Comparison of ENCODE assay signal across 14 cellular contexts in genomic region chr13:70723732-70724131, GRCh38.
DNase-seq lines count a peak whose midpoint lies in the region; ATAC-seq, FAIRE-seq and TF ChIP-seq lines count a peak whose summit lies in the region.
"Had no signal": no experiment of that assay in that cellular context is flagged by ENCODE, and none has a peak within 500 bp of the region (broad histone marks: within the 10 kb centered on the region; RNA-seq: fewer than 3 reads in every experiment).

No MANE protein-coding gene starts in this region.

- H3K36me3 ChIP-seq in H1 (ENCODE audit: control insufficient read depth in 2 of 4, insufficient read depth in 4 of 4, low read length in 3 of 4) = no peaks in the 10 kb centered on the region
- H3K36me3 ChIP-seq: BLaER1 treated with 17β-estradiol and CSF1 and Interleukin-3, amounts not matched to agents 10 nM and 100 nM; HAP-1 had no signal

- DNase-seq in ACHN (peak; percentile 25), HEK293T (ENCODE audit: extremely low spot score) (peak; percentile 33), NCI-H748 treated with DMSO at 0.1 percent for 48 hours (lab: John Stamatoyannopoulos, UW) (peak; percentile 31), H1 (ENCODE audit: low read depth in 1 of 2, low spot score in 2 of 2) (no peak), NCI-H510A treated with DMSO at 0.1 percent for 48 hours (lab: John Stamatoyannopoulos, UW) (no peak)
- DNase-seq: kidney glomerular epithelial cell; NCI-H2029; stimulated activated naive CD8-positive, alpha-beta T cell treated with anti-CD3 and anti-CD28 coated beads, Interleukin-15, amount 100 ng/mL, for 72 hours had no signal

- H2AFZ ChIP-seq in H1 (ENCODE audit: low read length) = no peak overlapping the region

- H3K27me3 ChIP-seq in H1 (replicated peaks in 1 of 4; ENCODE audit: control insufficient read depth in 3 of 4, extremely low read depth in 1 of 4, insufficient read depth in 3 of 4, low read length in 3 of 4) = no peaks in the 10 kb centered on the region
- H3K27me3 ChIP-seq: BLaER1 treated with 17β-estradiol and CSF1 and Interleukin-3, amounts not matched to agents 10 nM and 100 nM had no signal

- no peaks in the 10 kb centered on the region for H3K79me2 ChIP-seq in H1 (ENCODE audit: control insufficient read depth in 1 of 2, insufficient read depth in 2 of 2, low read length in 2 of 2)

- CTCF ChIA-PET in HEK293T (lab: Yijun Ruan, JAX) = no interaction called here
- CTCF ChIA-PET in H1 (lab: Charles Lee; ENCODE audit: partially characterized antibody) = interaction anchor here (0.8 to 1.1 kb wide), 2 partner anchors 9 to 11 kb away, joined by 3 to 4 read pairs; no protein-coding TSS in a partner anchor

- no peak overlapping the region for H3K4ac ChIP-seq in H1 (replicated peaks; ENCODE audit: insufficient read length, low read depth, low read length)

- H3K18ac ChIP-seq in H1 (ENCODE audit: extremely low read depth, low read length) = no peak overlapping the region

- no peak overlapping the region for H4K91ac ChIP-seq in H1 (replicated peaks; ENCODE audit: insufficient read length, low read length)

- WGBS in H1 (ENCODE audit: extremely low coverage in 1 of 2, insufficient coverage in 1 of 2, insufficient read length in 1 of 2, insufficient replicate concordance in 2 of 2, low coverage in 1 of 2, low lambda C conversion rate in 2 of 2, missing lambda C conversion rate in 1 of 2), 2 experiments = 89% methylated on average over 1 of the region's 1 CpG; no CpG with 5 or more reads in 1 of the 2 experiments

- peak in 1 of 3 experiments; percentile 11; a peak in 1 of 4 replicates for TF ChIP-seq CTCF in H1 (IDR thresholded peaks at IDR 0.05; ENCODE audit: control extremely low read depth in 1 of 3, insufficient read depth in 1 of 3, low read depth in 1 of 3, low read length in 3 of 3)

- no peaks in the 10 kb centered on the region for H3K79me1 ChIP-seq in H1 (ENCODE audit: low read depth, low read length)

- H4K8ac ChIP-seq in H1 (ENCODE audit: extremely low read depth, insufficient read depth, low read length) = no peak overlapping the region

- no peak overlapping the region for H3K14ac ChIP-seq in H1 (ENCODE audit: insufficient read length)

- no peak overlapping the region for H3K4me3 ChIP-seq in H1 (ENCODE audit: extremely low read depth in 1 of 4, insufficient read depth in 2 of 4, low read depth in 3 of 4, low read length in 4 of 4)
- H3K4me3 ChIP-seq: BLaER1 treated with 17β-estradiol and CSF1 and Interleukin-3, amounts not matched to agents 10 nM and 100 nM; HAP-1 had no signal

- ATAC-seq in esophagus mucosa = no peak
- no peak for ATAC-seq in HG03025 (IDR thresholded peaks at IDR 0.05; ENCODE audit: low FRiP score, unreplicated experiment)
- ATAC-seq in GM21423 (IDR thresholded peaks at IDR 0.05; ENCODE audit: unreplicated experiment) = no peak
- ATAC-seq: stimulated activated naive CD8-positive, alpha-beta T cell treated with anti-CD3 and anti-CD28 coated beads, Interleukin-15, amount 100 ng/mL, for 72 hours had no signal

- no peaks in the 10 kb centered on the region for H3K9me3 ChIP-seq in H1 (ENCODE audit: insufficient read depth in 2 of 2, low read depth in 1 of 2, low read length in 1 of 2)
- H3K9me3 ChIP-seq: BLaER1 treated with 17β-estradiol and CSF1 and Interleukin-3, amounts not matched to agents 10 nM and 100 nM; HAP-1 had no signal

- no peak overlapping the region for H2BK15ac ChIP-seq in H1 (ENCODE audit: low read length)

- TF ChIP-seq EP300 in H1 (IDR thresholded peaks at IDR 0.05; ENCODE audit: borderline replicate concordance in 1 of 2, low read depth in 2 of 2, low read length in 2 of 2) = no peak

- no peak overlapping the region for H3K23ac ChIP-seq in H1 (ENCODE audit: insufficient read length)

- H3K23me2 ChIP-seq in H1 (ENCODE audit: low read depth, low read length) = no peaks in the 10 kb centered on the region

- H4K20me1 ChIP-seq in H1 (replicated peaks in 1 of 2; ENCODE audit: control insufficient read depth in 1 of 2, insufficient read depth in 2 of 2, low read length in 2 of 2) = no peaks in the 10 kb centered on the region
- H4K20me1 ChIP-seq: BLaER1 treated with 17β-estradiol and CSF1 and Interleukin-3, amounts not matched to agents 10 nM and 100 nM had no signal

- no peak overlapping the region for H2BK12ac ChIP-seq in H1 (ENCODE audit: low read depth, low read length)

- no peak overlapping the region for H3K4me2 ChIP-seq in H1 (ENCODE audit: insufficient read depth in 1 of 2, low read depth in 2 of 2, low read length in 2 of 2)
- H3K4me2 ChIP-seq: BLaER1 treated with 17β-estradiol and CSF1 and Interleukin-3, amounts not matched to agents 10 nM and 100 nM had no signal

- POLR2A ChIA-PET in HEK293T (lab: Yijun Ruan, JAX) = no interaction called here
- POLR2A ChIA-PET in H1 (lab: Charles Lee; ENCODE audit: partially characterized antibody) = no interaction called here

- H3K56ac ChIP-seq in H1 (replicated peaks; ENCODE audit: insufficient read length, low read depth, low read length) = no peak overlapping the region

- H3K4me1 ChIP-seq in H1 (replicated peaks in 1 of 4; ENCODE audit: control insufficient read depth in 3 of 4, insufficient read depth in 4 of 4, low read length in 3 of 4) = no peaks in the 10 kb centered on the region
- H3K4me1 ChIP-seq: BLaER1 treated with 17β-estradiol and CSF1 and Interleukin-3, amounts not matched to agents 10 nM and 100 nM; HAP-1 had no signal

- peak; percentile 54 for TF ChIP-seq RAD21 in H1 (IDR thresholded peaks at IDR 0.05 in 1 of 2, conservative IDR thresholded peaks at IDR 0.05 in 1 of 2; ENCODE audit: low read depth in 2 of 2, low read length in 2 of 2)

- no peak overlapping the region for H2BK120ac ChIP-seq in H1 (replicated peaks; ENCODE audit: low read depth, low read length)

- in situ Hi-C loops in ACHN (cut with HindIII; ENCODE audit: low pct_ligation_motif_present, low pct_unique_long_range_greater_than_20kb, low sequenced_read_pairs) = no loop called here

- H3K27ac ChIP-seq in H1 (ENCODE audit: low read depth, low read length) = no peak overlapping the region
- H3K27ac ChIP-seq: BLaER1 treated with 17β-estradiol and CSF1 and Interleukin-3, amounts not matched to agents 10 nM and 100 nM had no signal

- no peak overlapping the region for H2AK5ac ChIP-seq in H1 (ENCODE audit: low read depth, low read length)

- no peak for TF ChIP-seq POLR2A in H1 (IDR thresholded peaks at IDR 0.05; ENCODE audit: control extremely low read depth in 1 of 2, low read depth in 2 of 2, low read length in 2 of 2)

- no peak overlapping the region for H2BK5ac ChIP-seq in H1 (ENCODE audit: low read depth, low read length)

- no peak overlapping the region for H3K9ac ChIP-seq in H1 (replicated peaks in 1 of 4; ENCODE audit: extremely low read depth in 1 of 4, low read depth in 3 of 4, low read length in 3 of 4)
- H3K9ac ChIP-seq: BLaER1 treated with 17β-estradiol and CSF1 and Interleukin-3, amounts not matched to agents 10 nM and 100 nM had no signal

- H2BK20ac ChIP-seq in H1 (ENCODE audit: low read length) = no peak overlapping the region

- no peak overlapping the region for H4K5ac ChIP-seq in H1 (ENCODE audit: insufficient read length, low read depth, low read length)

- FAIRE-seq in H1 (lab: Jason Lieb, UNC) = no peak
- FAIRE-seq: bronchial epithelial cell had no signal

TF ChIP-seq in HEK293T, 16 proteins besides CTCF, POLR2A, EP300 and RAD21:
- TF ChIP-seq BHLHE40 (IDR thresholded peaks at IDR 0.05; ENCODE audit: borderline replicate concordance) (no peak), FOXK2 (IDR thresholded peaks at IDR 0.05) (no peak), LEF1 (IDR thresholded peaks at IDR 0.05; ENCODE audit: borderline replicate concordance) (no peak), SUZ12 (IDR thresholded peaks at IDR 0.05) (no peak), HDGF (IDR thresholded peaks at IDR 0.05; ENCODE audit: borderline replicate concordance) (no peak), PKNOX1 (IDR thresholded peaks at IDR 0.05) (no peak)

TF ChIP-seq in H1, 55 proteins besides CTCF, POLR2A, EP300 and RAD21 (continues in another document):
- TF ChIP-seq TAF7 (optimal IDR thresholded peaks at IDR 0.05; ENCODE audit: borderline replicate concordance, low read depth, low read length) (no peak), JUND (IDR thresholded peaks at IDR 0.05; ENCODE audit: low read length) (no peak), ATF3 (IDR thresholded peaks at IDR 0.05; ENCODE audit: insufficient read depth, low read depth, low read length) (no peak), SP1 (IDR thresholded peaks at IDR 0.05; ENCODE audit: low read depth, low read length) (no peak)

Comparison
In these comparisons a context has a peak if more than half of its experiments do, and no peak if none do; other contexts are left out.
1. DNase-seq: peak in ACHN (single experiment), HEK293T (single experiment) and NCI-H748 treated with DMSO at 0.1 percent for 48 hours (single experiment); none in H1 (0 of 2) and NCI-H510A treated with DMSO at 0.1 percent for 48 hours (single experiment).